3 cellular contexts compared by ENCODE assay signal in the genomic region with DNA sequence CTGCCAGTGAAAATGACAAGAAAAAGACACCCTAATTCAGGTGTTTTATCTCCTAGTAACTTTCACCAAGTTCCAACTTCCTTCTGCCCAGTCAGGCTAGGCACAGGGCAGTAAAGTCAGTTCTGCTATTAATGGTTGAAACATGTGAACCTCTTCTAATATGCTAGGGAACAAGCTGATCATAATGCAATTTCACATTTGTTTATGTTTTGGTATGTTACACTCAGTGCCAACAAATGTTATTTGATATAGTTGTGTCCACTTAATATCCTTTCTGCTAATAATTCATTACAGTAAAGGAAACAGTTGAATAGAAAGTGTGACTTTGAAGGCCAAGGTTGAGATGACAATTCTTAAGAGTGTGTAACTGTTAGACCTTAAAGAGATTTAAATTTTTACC.
TF ChIP-seq lines count a peak whose summit lies in the region.

No MANE protein-coding gene starts in this region.

TF ChIP-seq in A549, 52 proteins besides CTCF, POLR2A, EP300 and RAD21:
- TF ChIP-seq CBX2 (IDR thresholded peaks at IDR 0.05; ENCODE audit: borderline replicate concordance, low read depth) (no peak), GATA3 (IDR thresholded peaks at IDR 0.05; ENCODE audit: borderline replicate concordance) (no peak), FOSB (CRISPR knock-in tag; IDR thresholded peaks at IDR 0.05) (no peak), PBX3 (IDR thresholded peaks at IDR 0.05) (no peak), HEYL (CRISPR knock-in tag; IDR thresholded peaks at IDR 0.05) (no peak)
- TF ChIP-seq, protein P1, sequence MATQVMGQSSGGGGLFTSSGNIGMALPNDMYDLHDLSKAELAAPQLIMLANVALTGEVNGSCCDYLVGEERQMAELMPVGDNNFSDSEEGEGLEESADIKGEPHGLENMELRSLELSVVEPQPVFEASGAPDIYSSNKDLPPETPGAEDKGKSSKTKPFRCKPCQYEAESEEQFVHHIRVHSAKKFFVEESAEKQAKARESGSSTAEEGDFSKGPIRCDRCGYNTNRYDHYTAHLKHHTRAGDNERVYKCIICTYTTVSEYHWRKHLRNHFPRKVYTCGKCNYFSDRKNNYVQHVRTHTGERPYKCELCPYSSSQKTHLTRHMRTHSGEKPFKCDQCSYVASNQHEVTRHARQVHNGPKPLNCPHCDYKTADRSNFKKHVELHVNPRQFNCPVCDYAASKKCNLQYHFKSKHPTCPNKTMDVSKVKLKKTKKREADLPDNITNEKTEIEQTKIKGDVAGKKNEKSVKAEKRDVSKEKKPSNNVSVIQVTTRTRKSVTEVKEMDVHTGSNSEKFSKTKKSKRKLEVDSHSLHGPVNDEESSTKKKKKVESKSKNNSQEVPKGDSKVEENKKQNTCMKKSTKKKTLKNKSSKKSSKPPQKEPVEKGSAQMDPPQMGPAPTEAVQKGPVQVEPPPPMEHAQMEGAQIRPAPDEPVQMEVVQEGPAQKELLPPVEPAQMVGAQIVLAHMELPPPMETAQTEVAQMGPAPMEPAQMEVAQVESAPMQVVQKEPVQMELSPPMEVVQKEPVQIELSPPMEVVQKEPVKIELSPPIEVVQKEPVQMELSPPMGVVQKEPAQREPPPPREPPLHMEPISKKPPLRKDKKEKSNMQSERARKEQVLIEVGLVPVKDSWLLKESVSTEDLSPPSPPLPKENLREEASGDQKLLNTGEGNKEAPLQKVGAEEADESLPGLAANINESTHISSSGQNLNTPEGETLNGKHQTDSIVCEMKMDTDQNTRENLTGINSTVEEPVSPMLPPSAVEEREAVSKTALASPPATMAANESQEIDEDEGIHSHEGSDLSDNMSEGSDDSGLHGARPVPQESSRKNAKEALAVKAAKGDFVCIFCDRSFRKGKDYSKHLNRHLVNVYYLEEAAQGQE (IDR thresholded peaks at IDR 0.05): no peak

TF ChIP-seq in IMR-90, 13 proteins besides CTCF, POLR2A, EP300 and RAD21:
- TF ChIP-seq CEBPB (IDR thresholded peaks at IDR 0.05; ENCODE audit: low read depth, low read length): no peak
- no peak for TF ChIP-seq FOS (IDR thresholded peaks at IDR 0.05; ENCODE audit: low read depth, low read length)
- TF ChIP-seq MXI1 (IDR thresholded peaks at IDR 0.05; ENCODE audit: borderline replicate concordance, low read depth, low read length): no peak
- TF ChIP-seq, protein P2, sequence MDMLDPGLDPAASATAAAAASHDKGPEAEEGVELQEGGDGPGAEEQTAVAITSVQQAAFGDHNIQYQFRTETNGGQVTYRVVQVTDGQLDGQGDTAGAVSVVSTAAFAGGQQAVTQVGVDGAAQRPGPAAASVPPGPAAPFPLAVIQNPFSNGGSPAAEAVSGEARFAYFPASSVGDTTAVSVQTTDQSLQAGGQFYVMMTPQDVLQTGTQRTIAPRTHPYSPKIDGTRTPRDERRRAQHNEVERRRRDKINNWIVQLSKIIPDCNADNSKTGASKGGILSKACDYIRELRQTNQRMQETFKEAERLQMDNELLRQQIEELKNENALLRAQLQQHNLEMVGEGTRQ (IDR thresholded peaks at IDR 0.05; ENCODE audit: low read depth, low read length): no peak
- no peak for TF ChIP-seq RFX5 (IDR thresholded peaks at IDR 0.05; ENCODE audit: low read depth, low read length)
- TF ChIP-seq, protein P3, sequence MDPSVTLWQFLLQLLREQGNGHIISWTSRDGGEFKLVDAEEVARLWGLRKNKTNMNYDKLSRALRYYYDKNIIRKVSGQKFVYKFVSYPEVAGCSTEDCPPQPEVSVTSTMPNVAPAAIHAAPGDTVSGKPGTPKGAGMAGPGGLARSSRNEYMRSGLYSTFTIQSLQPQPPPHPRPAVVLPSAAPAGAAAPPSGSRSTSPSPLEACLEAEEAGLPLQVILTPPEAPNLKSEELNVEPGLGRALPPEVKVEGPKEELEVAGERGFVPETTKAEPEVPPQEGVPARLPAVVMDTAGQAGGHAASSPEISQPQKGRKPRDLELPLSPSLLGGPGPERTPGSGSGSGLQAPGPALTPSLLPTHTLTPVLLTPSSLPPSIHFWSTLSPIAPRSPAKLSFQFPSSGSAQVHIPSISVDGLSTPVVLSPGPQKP (IDR thresholded peaks at IDR 0.05; ENCODE audit: borderline replicate concordance, low read depth, low read length): no peak
- TF ChIP-seq MAFK (IDR thresholded peaks at IDR 0.05; ENCODE audit: low read depth, low read length): no peak

TF ChIP-seq in GM23338, 12 proteins besides CTCF, POLR2A, EP300 and RAD21:
- TF ChIP-seq EZH2 (IDR thresholded peaks at IDR 0.05; ENCODE audit: low read depth, unreplicated experiment): no peak
- TF ChIP-seq, protein P1 (IDR thresholded peaks at IDR 0.05; ENCODE audit: unreplicated experiment): no peak
- no peak for TF ChIP-seq STAT1 (IDR thresholded peaks at IDR 0.05; ENCODE audit: unreplicated experiment)
- TF ChIP-seq, protein P4, sequence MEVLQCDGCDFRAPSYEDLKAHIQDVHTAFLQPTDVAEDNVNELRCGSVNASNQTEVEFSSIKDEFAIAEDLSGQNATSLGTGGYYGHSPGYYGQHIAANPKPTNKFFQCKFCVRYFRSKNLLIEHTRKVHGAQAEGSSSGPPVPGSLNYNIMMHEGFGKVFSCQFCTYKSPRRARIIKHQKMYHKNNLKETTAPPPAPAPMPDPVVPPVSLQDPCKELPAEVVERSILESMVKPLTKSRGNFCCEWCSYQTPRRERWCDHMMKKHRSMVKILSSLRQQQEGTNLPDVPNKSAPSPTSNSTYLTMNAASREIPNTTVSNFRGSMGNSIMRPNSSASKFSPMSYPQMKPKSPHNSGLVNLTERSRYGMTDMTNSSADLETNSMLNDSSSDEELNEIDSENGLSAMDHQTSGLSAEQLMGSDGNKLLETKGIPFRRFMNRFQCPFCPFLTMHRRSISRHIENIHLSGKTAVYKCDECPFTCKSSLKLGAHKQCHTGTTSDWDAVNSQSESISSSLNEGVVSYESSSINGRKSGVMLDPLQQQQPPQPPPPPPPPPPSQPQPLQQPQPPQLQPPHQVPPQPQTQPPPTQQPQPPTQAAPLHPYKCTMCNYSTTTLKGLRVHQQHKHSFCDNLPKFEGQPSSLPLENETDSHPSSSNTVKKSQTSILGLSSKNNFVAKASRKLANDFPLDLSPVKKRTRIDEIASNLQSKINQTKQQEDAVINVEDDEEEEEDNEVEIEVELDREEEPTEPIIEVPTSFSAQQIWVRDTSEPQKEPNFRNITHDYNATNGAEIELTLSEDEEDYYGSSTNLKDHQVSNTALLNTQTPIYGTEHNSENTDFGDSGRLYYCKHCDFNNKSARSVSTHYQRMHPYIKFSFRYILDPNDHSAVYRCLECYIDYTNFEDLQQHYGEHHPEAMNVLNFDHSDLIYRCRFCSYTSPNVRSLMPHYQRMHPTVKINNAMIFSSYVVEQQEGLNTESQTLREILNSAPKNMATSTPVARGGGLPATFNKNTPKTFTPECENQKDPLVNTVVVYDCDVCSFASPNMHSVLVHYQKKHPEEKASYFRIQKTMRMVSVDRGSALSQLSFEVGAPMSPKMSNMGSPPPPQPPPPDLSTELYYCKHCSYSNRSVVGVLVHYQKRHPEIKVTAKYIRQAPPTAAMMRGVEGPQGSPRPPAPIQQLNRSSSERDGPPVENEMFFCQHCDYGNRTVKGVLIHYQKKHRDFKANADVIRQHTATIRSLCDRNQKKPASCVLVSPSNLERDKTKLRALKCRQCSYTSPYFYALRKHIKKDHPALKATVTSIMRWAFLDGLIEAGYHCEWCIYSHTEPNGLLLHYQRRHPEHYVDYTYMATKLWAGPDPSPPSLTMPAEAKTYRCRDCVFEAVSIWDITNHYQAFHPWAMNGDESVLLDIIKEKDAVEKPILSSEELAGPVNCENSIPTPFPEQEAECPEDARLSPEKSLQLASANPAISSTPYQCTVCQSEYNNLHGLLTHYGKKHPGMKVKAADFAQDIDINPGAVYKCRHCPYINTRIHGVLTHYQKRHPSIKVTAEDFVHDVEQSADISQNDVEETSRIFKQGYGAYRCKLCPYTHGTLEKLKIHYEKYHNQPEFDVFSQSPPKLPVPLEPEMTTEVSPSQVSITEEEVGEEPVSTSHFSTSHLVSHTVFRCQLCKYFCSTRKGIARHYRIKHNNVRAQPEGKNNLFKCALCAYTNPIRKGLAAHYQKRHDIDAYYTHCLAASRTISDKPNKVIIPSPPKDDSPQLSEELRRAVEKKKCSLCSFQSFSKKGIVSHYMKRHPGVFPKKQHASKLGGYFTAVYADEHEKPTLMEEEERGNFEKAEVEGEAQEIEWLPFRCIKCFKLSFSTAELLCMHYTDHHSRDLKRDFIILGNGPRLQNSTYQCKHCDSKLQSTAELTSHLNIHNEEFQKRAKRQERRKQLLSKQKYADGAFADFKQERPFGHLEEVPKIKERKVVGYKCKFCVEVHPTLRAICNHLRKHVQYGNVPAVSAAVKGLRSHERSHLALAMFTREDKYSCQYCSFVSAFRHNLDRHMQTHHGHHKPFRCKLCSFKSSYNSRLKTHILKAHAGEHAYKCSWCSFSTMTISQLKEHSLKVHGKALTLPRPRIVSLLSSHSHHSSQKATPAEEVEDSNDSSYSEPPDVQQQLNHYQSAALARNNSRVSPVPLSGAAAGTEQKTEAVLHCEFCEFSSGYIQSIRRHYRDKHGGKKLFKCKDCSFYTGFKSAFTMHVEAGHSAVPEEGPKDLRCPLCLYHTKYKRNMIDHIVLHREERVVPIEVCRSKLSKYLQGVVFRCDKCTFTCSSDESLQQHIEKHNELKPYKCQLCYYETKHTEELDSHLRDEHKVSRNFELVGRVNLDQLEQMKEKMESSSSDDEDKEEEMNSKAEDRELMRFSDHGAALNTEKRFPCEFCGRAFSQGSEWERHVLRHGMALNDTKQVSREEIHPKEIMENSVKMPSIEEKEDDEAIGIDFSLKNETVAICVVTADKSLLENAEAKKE (CRISPR knock-in tag; IDR thresholded peaks at IDR 0.05): no peak
- TF ChIP-seq, protein P5, sequence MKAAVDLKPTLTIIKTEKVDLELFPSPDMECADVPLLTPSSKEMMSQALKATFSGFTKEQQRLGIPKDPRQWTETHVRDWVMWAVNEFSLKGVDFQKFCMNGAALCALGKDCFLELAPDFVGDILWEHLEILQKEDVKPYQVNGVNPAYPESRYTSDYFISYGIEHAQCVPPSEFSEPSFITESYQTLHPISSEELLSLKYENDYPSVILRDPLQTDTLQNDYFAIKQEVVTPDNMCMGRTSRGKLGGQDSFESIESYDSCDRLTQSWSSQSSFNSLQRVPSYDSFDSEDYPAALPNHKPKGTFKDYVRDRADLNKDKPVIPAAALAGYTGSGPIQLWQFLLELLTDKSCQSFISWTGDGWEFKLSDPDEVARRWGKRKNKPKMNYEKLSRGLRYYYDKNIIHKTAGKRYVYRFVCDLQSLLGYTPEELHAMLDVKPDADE (IDR thresholded peaks at IDR 0.05): no peak
- TF ChIP-seq POLR2AphosphoS5 (IDR thresholded peaks at IDR 0.05; ENCODE audit: low read depth): no peak
- no peak for TF ChIP-seq JUNB (IDR thresholded peaks at IDR 0.05; ENCODE audit: unreplicated experiment)
- no peak for TF ChIP-seq ZNF114 (CRISPR knock-in tag; IDR thresholded peaks at IDR 0.05)
- TF ChIP-seq NANOG (IDR thresholded peaks at IDR 0.05; ENCODE audit: borderline replicate concordance): no peak
- no peak for TF ChIP-seq CREB1 (CRISPR knock-in tag; IDR thresholded peaks at IDR 0.05; ENCODE audit: low read depth)
- no peak for TF ChIP-seq EZH2phosphoT487 (IDR thresholded peaks at IDR 0.05; ENCODE audit: unreplicated experiment)
- no peak for TF ChIP-seq ZNF331 (CRISPR knock-in tag; IDR thresholded peaks at IDR 0.05; ENCODE audit: low read depth)
